1 cellular context compared by ENCODE assay signal in the genomic region with DNA sequence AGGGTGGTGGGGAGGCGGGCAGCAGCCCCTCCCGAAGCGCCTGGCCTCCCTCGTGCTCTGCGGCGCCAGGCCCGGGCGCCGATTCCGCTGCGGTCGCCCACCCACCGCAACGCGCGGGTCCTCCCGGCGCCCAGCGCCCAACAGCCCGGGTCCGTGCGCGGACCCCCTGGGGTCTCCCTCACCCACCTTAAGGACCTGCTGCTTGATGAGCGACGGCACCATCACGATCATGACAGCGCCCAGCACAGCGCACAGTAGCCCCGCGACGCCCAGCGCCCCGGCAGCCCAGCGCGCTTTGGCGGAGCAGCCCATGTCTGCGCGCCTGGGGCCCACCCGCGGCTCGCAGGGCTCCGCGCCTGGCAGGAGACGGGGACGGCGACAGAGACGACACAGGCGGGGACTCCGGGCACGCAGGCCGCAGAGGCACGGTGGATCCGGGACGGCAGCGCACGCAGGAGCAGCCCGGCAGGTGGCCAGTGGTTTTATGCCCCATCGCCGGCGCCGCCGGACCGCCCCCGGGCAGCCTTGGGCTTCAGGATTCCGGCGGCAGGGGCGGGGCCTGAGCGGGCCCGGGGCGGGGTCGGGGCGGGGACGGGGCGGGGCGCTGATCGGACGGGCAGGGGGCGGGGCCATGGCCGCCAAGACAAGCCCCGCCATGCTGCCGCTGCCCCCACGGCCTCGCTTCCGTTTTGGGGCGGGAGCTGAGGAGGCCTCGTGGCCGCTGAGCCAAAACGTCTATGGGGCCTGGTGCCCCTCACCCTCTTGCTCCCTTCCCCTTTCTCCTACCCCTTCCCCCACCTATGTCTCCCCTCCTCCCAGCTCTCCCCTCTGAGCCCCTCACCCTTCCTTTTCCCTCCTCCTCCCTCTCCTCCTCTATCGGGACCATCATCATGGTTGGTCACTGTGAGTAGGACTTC.
TF ChIP-seq lines count a peak whose summit lies in the region.

A gene with protein sequence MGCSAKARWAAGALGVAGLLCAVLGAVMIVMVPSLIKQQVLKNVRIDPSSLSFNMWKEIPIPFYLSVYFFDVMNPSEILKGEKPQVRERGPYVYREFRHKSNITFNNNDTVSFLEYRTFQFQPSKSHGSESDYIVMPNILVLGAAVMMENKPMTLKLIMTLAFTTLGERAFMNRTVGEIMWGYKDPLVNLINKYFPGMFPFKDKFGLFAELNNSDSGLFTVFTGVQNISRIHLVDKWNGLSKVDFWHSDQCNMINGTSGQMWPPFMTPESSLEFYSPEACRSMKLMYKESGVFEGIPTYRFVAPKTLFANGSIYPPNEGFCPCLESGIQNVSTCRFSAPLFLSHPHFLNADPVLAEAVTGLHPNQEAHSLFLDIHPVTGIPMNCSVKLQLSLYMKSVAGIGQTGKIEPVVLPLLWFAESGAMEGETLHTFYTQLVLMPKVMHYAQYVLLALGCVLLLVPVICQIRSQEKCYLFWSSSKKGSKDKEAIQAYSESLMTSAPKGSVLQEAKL (minus strand): TSS at position 456 of the 917 bp plus-strand sequence. CDS start 144 bp downstream, at position 312.

TF ChIP-seq in HEK293, 187 proteins besides CTCF, POLR2A, EP300 and RAD21 (continued from another document and continues in another):
- TF ChIP-seq, protein P1, sequence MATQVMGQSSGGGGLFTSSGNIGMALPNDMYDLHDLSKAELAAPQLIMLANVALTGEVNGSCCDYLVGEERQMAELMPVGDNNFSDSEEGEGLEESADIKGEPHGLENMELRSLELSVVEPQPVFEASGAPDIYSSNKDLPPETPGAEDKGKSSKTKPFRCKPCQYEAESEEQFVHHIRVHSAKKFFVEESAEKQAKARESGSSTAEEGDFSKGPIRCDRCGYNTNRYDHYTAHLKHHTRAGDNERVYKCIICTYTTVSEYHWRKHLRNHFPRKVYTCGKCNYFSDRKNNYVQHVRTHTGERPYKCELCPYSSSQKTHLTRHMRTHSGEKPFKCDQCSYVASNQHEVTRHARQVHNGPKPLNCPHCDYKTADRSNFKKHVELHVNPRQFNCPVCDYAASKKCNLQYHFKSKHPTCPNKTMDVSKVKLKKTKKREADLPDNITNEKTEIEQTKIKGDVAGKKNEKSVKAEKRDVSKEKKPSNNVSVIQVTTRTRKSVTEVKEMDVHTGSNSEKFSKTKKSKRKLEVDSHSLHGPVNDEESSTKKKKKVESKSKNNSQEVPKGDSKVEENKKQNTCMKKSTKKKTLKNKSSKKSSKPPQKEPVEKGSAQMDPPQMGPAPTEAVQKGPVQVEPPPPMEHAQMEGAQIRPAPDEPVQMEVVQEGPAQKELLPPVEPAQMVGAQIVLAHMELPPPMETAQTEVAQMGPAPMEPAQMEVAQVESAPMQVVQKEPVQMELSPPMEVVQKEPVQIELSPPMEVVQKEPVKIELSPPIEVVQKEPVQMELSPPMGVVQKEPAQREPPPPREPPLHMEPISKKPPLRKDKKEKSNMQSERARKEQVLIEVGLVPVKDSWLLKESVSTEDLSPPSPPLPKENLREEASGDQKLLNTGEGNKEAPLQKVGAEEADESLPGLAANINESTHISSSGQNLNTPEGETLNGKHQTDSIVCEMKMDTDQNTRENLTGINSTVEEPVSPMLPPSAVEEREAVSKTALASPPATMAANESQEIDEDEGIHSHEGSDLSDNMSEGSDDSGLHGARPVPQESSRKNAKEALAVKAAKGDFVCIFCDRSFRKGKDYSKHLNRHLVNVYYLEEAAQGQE (tag by site-specific recombination; IDR thresholded peaks at IDR 0.05): no peak; the same call in 1 of the 2 replicates
- TF ChIP-seq ZNF10 (tag by site-specific recombination; IDR thresholded peaks at IDR 0.05): no peak
- TF ChIP-seq, protein P2, sequence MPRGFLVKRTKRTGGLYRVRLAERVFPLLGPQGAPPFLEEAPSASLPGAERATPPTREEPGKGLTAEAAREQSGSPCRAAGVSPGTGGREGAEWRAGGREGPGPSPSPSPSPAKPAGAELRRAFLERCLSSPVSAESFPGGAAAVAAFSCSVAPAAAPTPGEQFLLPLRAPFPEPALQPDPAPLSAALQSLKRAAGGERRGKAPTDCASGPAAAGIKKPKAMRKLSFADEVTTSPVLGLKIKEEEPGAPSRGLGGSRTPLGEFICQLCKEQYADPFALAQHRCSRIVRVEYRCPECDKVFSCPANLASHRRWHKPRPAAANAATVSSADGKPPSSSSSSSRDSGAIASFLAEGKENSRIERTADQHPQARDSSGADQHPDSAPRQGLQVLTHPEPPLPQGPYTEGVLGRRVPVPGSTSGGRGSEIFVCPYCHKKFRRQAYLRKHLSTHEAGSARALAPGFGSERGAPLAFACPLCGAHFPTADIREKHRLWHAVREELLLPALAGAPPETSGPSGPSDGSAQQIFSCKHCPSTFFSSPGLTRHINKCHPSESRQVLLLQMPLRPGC (tag by site-specific recombination; IDR thresholded peaks at IDR 0.05): no peak; the same call in 1 of the 2 replicates
- no peak for TF ChIP-seq ZFP3 (tag by site-specific recombination; IDR thresholded peaks at IDR 0.05; ENCODE audit: low read depth)
- TF ChIP-seq, protein P3, sequence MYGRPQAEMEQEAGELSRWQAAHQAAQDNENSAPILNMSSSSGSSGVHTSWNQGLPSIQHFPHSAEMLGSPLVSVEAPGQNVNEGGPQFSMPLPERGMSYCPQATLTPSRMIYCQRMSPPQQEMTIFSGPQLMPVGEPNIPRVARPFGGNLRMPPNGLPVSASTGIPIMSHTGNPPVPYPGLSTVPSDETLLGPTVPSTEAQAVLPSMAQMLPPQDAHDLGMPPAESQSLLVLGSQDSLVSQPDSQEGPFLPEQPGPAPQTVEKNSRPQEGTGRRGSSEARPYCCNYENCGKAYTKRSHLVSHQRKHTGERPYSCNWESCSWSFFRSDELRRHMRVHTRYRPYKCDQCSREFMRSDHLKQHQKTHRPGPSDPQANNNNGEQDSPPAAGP (tag by site-specific recombination; IDR thresholded peaks at IDR 0.05): no peak; the same call in none of the 2 replicates
- TF ChIP-seq ZNF221 (tag by site-specific recombination; IDR thresholded peaks at IDR 0.05; ENCODE audit: borderline replicate concordance): no peak
- TF ChIP-seq, protein P4, sequence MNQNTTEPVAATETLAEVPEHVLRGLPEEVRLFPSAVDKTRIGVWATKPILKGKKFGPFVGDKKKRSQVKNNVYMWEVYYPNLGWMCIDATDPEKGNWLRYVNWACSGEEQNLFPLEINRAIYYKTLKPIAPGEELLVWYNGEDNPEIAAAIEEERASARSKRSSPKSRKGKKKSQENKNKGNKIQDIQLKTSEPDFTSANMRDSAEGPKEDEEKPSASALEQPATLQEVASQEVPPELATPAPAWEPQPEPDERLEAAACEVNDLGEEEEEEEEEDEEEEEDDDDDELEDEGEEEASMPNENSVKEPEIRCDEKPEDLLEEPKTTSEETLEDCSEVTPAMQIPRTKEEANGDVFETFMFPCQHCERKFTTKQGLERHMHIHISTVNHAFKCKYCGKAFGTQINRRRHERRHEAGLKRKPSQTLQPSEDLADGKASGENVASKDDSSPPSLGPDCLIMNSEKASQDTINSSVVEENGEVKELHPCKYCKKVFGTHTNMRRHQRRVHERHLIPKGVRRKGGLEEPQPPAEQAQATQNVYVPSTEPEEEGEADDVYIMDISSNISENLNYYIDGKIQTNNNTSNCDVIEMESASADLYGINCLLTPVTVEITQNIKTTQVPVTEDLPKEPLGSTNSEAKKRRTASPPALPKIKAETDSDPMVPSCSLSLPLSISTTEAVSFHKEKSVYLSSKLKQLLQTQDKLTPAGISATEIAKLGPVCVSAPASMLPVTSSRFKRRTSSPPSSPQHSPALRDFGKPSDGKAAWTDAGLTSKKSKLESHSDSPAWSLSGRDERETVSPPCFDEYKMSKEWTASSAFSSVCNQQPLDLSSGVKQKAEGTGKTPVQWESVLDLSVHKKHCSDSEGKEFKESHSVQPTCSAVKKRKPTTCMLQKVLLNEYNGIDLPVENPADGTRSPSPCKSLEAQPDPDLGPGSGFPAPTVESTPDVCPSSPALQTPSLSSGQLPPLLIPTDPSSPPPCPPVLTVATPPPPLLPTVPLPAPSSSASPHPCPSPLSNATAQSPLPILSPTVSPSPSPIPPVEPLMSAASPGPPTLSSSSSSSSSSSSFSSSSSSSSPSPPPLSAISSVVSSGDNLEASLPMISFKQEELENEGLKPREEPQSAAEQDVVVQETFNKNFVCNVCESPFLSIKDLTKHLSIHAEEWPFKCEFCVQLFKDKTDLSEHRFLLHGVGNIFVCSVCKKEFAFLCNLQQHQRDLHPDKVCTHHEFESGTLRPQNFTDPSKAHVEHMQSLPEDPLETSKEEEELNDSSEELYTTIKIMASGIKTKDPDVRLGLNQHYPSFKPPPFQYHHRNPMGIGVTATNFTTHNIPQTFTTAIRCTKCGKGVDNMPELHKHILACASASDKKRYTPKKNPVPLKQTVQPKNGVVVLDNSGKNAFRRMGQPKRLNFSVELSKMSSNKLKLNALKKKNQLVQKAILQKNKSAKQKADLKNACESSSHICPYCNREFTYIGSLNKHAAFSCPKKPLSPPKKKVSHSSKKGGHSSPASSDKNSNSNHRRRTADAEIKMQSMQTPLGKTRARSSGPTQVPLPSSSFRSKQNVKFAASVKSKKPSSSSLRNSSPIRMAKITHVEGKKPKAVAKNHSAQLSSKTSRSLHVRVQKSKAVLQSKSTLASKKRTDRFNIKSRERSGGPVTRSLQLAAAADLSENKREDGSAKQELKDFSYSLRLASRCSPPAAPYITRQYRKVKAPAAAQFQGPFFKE (tag by site-specific recombination; IDR thresholded peaks at IDR 0.05; ENCODE audit: borderline replicate concordance): no peak
- no peak for TF ChIP-seq ZNF184 (tag by site-specific recombination; IDR thresholded peaks at IDR 0.05)
- peak; percentile 36 for TF ChIP-seq GLIS1 (tag by site-specific recombination; IDR thresholded peaks at IDR 0.05)
- TF ChIP-seq ZNF530 (tag by site-specific recombination; IDR thresholded peaks at IDR 0.05; ENCODE audit: low read depth): no peak
- no peak for TF ChIP-seq ZNF211 (tag by site-specific recombination; IDR thresholded peaks at IDR 0.05; ENCODE audit: low read depth)
- TF ChIP-seq ZNF112 (tag by site-specific recombination; IDR thresholded peaks at IDR 0.05): no peak
- TF ChIP-seq ZNF785 (tag by site-specific recombination; IDR thresholded peaks at IDR 0.05): no peak
- TF ChIP-seq ZNF366 (tag by site-specific recombination; conservative IDR thresholded peaks at IDR 0.05): peak; percentile 32; the same call in 1 of the 2 replicates
- no peak for TF ChIP-seq ZNF544 (tag by site-specific recombination; IDR thresholded peaks at IDR 0.05)
- no peak; the same call in 1 of the 2 replicates for TF ChIP-seq ZNF660 (tag by site-specific recombination; IDR thresholded peaks at IDR 0.05)
- TF ChIP-seq ZNF600 (tag by site-specific recombination; IDR thresholded peaks at IDR 0.05): peak; percentile 52
- TF ChIP-seq, protein P5, sequence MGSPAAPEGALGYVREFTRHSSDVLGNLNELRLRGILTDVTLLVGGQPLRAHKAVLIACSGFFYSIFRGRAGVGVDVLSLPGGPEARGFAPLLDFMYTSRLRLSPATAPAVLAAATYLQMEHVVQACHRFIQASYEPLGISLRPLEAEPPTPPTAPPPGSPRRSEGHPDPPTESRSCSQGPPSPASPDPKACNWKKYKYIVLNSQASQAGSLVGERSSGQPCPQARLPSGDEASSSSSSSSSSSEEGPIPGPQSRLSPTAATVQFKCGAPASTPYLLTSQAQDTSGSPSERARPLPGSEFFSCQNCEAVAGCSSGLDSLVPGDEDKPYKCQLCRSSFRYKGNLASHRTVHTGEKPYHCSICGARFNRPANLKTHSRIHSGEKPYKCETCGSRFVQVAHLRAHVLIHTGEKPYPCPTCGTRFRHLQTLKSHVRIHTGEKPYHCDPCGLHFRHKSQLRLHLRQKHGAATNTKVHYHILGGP (tag by site-specific recombination; IDR thresholded peaks at IDR 0.05): no peak
- TF ChIP-seq ZSCAN16 (tag by site-specific recombination; IDR thresholded peaks at IDR 0.05): no peak
- TF ChIP-seq ZNF274 (IDR thresholded peaks at IDR 0.05; ENCODE audit: low read length): no peak
- TF ChIP-seq ZNF274 (tag by site-specific recombination; IDR thresholded peaks at IDR 0.05; ENCODE audit: borderline replicate concordance): no peak
- TF ChIP-seq, protein P6, sequence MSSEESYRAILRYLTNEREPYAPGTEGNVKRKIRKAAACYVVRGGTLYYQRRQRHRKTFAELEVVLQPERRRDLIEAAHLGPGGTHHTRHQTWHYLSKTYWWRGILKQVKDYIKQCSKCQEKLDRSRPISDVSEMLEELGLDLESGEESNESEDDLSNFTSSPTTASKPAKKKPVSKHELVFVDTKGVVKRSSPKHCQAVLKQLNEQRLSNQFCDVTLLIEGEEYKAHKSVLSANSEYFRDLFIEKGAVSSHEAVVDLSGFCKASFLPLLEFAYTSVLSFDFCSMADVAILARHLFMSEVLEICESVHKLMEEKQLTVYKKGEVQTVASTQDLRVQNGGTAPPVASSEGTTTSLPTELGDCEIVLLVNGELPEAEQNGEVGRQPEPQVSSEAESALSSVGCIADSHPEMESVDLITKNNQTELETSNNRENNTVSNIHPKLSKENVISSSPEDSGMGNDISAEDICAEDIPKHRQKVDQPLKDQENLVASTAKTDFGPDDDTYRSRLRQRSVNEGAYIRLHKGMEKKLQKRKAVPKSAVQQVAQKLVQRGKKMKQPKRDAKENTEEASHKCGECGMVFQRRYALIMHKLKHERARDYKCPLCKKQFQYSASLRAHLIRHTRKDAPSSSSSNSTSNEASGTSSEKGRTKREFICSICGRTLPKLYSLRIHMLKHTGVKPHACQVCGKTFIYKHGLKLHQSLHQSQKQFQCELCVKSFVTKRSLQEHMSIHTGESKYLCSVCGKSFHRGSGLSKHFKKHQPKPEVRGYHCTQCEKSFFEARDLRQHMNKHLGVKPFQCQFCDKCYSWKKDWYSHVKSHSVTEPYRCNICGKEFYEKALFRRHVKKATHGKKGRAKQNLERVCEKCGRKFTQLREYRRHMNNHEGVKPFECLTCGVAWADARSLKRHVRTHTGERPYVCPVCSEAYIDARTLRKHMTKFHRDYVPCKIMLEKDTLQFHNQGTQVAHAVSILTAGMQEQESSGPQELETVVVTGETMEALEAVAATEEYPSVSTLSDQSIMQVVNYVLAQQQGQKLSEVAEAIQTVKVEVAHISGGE (tag by site-specific recombination; conservative IDR thresholded peaks at IDR 0.05; ENCODE audit: low read depth): peak; percentile 32; the same call in 1 of the 2 replicates
- no peak for TF ChIP-seq ZNF623 (tag by site-specific recombination; IDR thresholded peaks at IDR 0.05)
- no peak for TF ChIP-seq ZNF391 (tag by site-specific recombination; IDR thresholded peaks at IDR 0.05; ENCODE audit: borderline replicate concordance, low read depth)
- no peak for TF ChIP-seq GLI4 (tag by site-specific recombination; IDR thresholded peaks at IDR 0.05)
- TF ChIP-seq ZFP37 (tag by site-specific recombination; IDR thresholded peaks at IDR 0.05): 0 out of 2 replicates have a peak, but pooled peaks have one; percentile 56
- no peak for TF ChIP-seq ZBTB17 (tag by site-specific recombination; IDR thresholded peaks at IDR 0.05)
- no peak for TF ChIP-seq ZNF624 (tag by site-specific recombination; IDR thresholded peaks at IDR 0.05)
- no peak for TF ChIP-seq FEZF1 (tag by site-specific recombination; IDR thresholded peaks at IDR 0.05)
- TF ChIP-seq, protein P7, sequence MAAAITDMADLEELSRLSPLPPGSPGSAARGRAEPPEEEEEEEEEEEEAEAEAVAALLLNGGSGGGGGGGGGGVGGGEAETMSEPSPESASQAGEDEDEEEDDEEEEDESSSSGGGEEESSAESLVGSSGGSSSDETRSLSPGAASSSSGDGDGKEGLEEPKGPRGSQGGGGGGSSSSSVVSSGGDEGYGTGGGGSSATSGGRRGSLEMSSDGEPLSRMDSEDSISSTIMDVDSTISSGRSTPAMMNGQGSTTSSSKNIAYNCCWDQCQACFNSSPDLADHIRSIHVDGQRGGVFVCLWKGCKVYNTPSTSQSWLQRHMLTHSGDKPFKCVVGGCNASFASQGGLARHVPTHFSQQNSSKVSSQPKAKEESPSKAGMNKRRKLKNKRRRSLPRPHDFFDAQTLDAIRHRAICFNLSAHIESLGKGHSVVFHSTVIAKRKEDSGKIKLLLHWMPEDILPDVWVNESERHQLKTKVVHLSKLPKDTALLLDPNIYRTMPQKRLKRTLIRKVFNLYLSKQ (tag by site-specific recombination; IDR thresholded peaks at IDR 0.05; ENCODE audit: borderline replicate concordance): no peak
- no peak for TF ChIP-seq ZNF510 (tag by site-specific recombination; IDR thresholded peaks at IDR 0.05; ENCODE audit: insufficient replicate concordance)
- no peak for TF ChIP-seq ZNF302 (tag by site-specific recombination; IDR thresholded peaks at IDR 0.05; ENCODE audit: low read depth)
